Comparison of ENCODE assay signal across 26 cellular contexts in genomic region chr3:122097141-122097540, GRCh38. TPM values are rescaled to one million over a fixed set of nuclear protein-coding genes. Genes with fewer than 3 reads are reported as not detected.
DNase-seq lines count a peak whose midpoint lies in the region; ATAC-seq, FAIRE-seq and TF ChIP-seq lines count a peak whose summit lies in the region.
"Had no signal": no experiment of that assay in that cellular context is flagged by ENCODE, and none has a peak within 500 bp of the region (broad histone marks: within the 10 kb centered on the region; RNA-seq: fewer than 3 reads in every experiment).

No MANE protein-coding gene starts in this region.

- DNase-seq in activated CD4-positive, alpha-beta T cell treated with anti-CD3 and anti-CD28 coated beads, Interleukin-2, amount 10 ng/mL, durations not matched to agents 24 days and 14 days = peak; percentile 43
- DNase-seq in activated CD4-positive, alpha-beta T cell treated with anti-CD3 and anti-CD28 coated beads for 1 hour = no peak
- DNase-seq in Karpas-422 (no peak), WERI-Rb-1 (peak; percentile 7), pancreas (no peak), germinal center (ENCODE audit: low spot score) (no peak)
- DNase-seq: 8988T; ACHN; AML-193; BE2C; CD4-positive, alpha-beta T cell; CD8-positive, alpha-beta memory T cell; DMS 273 treated with DMSO at 0.1 percent for 48 hours; DMS79; GF-D8; GOT3; HFFc6 had no signal

- intact Hi-C loops in activated CD4-positive, alpha-beta T cell treated with anti-CD3 and anti-CD28 coated beads, Interleukin-2, amount 10 ng/mL, durations not matched to agents 24 days and 14 days (cut with micrococcal nuclease) = loop anchor here (10.0 kb wide), 1 partner anchor 432 kb away; the partner anchor contains the start of gene HCLS1
- intact Hi-C loops in pancreas (cut with DNase I) = loop anchor here in 2 of 3 donors (5.0 to 10.0 kb wide), 2 partner anchors 165 to 188 kb away; no protein-coding TSS in a partner anchor

- peak overlapping the region; percentile 30 for H3K4me2 ChIP-seq in Karpas-422 (ENCODE audit: low read depth, low read length, poor library complexity, severe bottlenecking)
- no peak overlapping the region for H3K4me2 ChIP-seq in parathyroid adenoma (ENCODE audit: low read length)
- H3K4me2 ChIP-seq: A549; BLaER1 treated with 17β-estradiol and CSF1 and Interleukin-3, amounts not matched to agents 10 nM and 100 nM had no signal

- H3K79me2 ChIP-seq in Karpas-422 (ENCODE audit: low read length) (no peaks in the 10 kb centered on the region), parathyroid adenoma (peaks cover 4% of the 10 kb centered on the region)

- no peaks in the 10 kb centered on the region for H3K27me3 Mint-ChIP-seq in activated CD4-positive, alpha-beta T cell treated with anti-CD3 and anti-CD28 coated beads, Interleukin-2, amount 10 ng/mL, durations not matched to agents 24 days and 14 days
- H3K27me3 Mint-ChIP-seq: CD4-positive, alpha-beta T cell; CD8-positive, alpha-beta memory T cell had no signal

- H3K27me3 ChIP-seq in Karpas-422 (ENCODE audit: low read length) (no peaks in the 10 kb centered on the region), WERI-Rb-1 (ENCODE audit: insufficient read depth, low read depth, severe bottlenecking) (peaks cover 6% of the 10 kb centered on the region), parathyroid adenoma (ENCODE audit: control insufficient read depth, insufficient read depth, low read length) (no peaks in the 10 kb centered on the region), pancreas (no peaks in the 10 kb centered on the region)
- H3K27me3 ChIP-seq: BLaER1 treated with 17β-estradiol and CSF1 and Interleukin-3, amounts not matched to agents 10 nM and 100 nM had no signal

- H3K9ac ChIP-seq in Karpas-422 (ENCODE audit: low read length) (no peak overlapping the region), parathyroid adenoma (no peak overlapping the region)
- H3K9ac ChIP-seq: BLaER1 treated with 17β-estradiol and CSF1 and Interleukin-3, amounts not matched to agents 10 nM and 100 nM had no signal

- H4K20me1 ChIP-seq in Karpas-422 (ENCODE audit: insufficient read depth, low read depth, low read length) = no peaks in the 10 kb centered on the region

- H3K27ac ChIP-seq in Karpas-422 (ENCODE audit: low read length) (no peak overlapping the region), WERI-Rb-1 (no peak overlapping the region), parathyroid adenoma (no peak overlapping the region), pancreas (no peak overlapping the region)
- H3K27ac ChIP-seq: A549; BLaER1 treated with 17β-estradiol and CSF1 and Interleukin-3, amounts not matched to agents 10 nM and 100 nM had no signal

- no peak overlapping the region for H3K27ac Mint-ChIP-seq in activated CD4-positive, alpha-beta T cell treated with anti-CD3 and anti-CD28 coated beads, Interleukin-2, amount 10 ng/mL, durations not matched to agents 24 days and 14 days
- H3K27ac Mint-ChIP-seq: CD14-positive monocyte; CD4-positive, alpha-beta T cell; CD8-positive, alpha-beta memory T cell; HFFc6 had no signal

- H3K4me3 Mint-ChIP-seq in activated CD4-positive, alpha-beta T cell treated with anti-CD3 and anti-CD28 coated beads, Interleukin-2, amount 10 ng/mL, durations not matched to agents 24 days and 14 days = no peak overlapping the region
- H3K4me3 Mint-ChIP-seq: CD14-positive monocyte; CD4-positive, alpha-beta T cell; CD8-positive, alpha-beta memory T cell; HFFc6 had no signal

- H3K4me1 Mint-ChIP-seq in activated CD4-positive, alpha-beta T cell treated with anti-CD3 and anti-CD28 coated beads, Interleukin-2, amount 10 ng/mL, durations not matched to agents 24 days and 14 days = peaks cover 32% of the 10 kb centered on the region

- no peak overlapping the region for H2AFZ ChIP-seq in Karpas-422 (ENCODE audit: low read length)
- peak overlapping the region; percentile 54 for H2AFZ ChIP-seq in parathyroid adenoma

- FAIRE-seq in pancreas (lab: Jason Lieb, UNC) = no peak
- FAIRE-seq: A549, D721Med, GM12891, H54 had no signal

- H3K4me3 ChIP-seq in Karpas-422 (ENCODE audit: low read length) = no peak overlapping the region
- H3K4me3 ChIP-seq in WERI-Rb-1 (ENCODE audit: low read depth, low read length) = no peak overlapping the region
- H3K4me3 ChIP-seq in parathyroid adenoma (ENCODE audit: low read depth, low read length) = no peak overlapping the region
- no peak overlapping the region for H3K4me3 ChIP-seq in pancreas
- H3K4me3 ChIP-seq: A549; BLaER1 treated with 17β-estradiol and CSF1 and Interleukin-3, amounts not matched to agents 10 nM and 100 nM; HAP-1 had no signal

- peaks cover 42% of the 10 kb centered on the region for H3K4me1 ChIP-seq in Karpas-422 (ENCODE audit: low read length)
- peaks cover 25% of the 10 kb centered on the region for H3K4me1 ChIP-seq in parathyroid adenoma
- H3K4me1 ChIP-seq in pancreas = no peaks in the 10 kb centered on the region
- H3K4me1 ChIP-seq: A549, BE2C, HAP-1 had no signal

- H3K9me2 ChIP-seq in Karpas-422 (replicated peaks; ENCODE audit: insufficient read depth, low read length) = no peaks in the 10 kb centered on the region

- H3K9me3 ChIP-seq in Karpas-422 (ENCODE audit: low read length) = no peaks in the 10 kb centered on the region
- H3K9me3 ChIP-seq in WERI-Rb-1 (ENCODE audit: severe bottlenecking) = no peaks in the 10 kb centered on the region
- H3K9me3 ChIP-seq in parathyroid adenoma (ENCODE audit: control insufficient read depth, low read length) = no peaks in the 10 kb centered on the region
- H3K9me3 ChIP-seq in pancreas = no peaks in the 10 kb centered on the region
- H3K9me3 ChIP-seq: A549; BE2C; BLaER1 treated with 17β-estradiol and CSF1 and Interleukin-3, amounts not matched to agents 10 nM and 100 nM; HAP-1 had no signal

- WGBS in pancreas, 2 donors = 48 to 51% methylated on average over 3 of the region's 3 CpGs

- H3K36me3 Mint-ChIP-seq in activated CD4-positive, alpha-beta T cell treated with anti-CD3 and anti-CD28 coated beads, Interleukin-2, amount 10 ng/mL, durations not matched to agents 24 days and 14 days (ENCODE audit: low read depth) = no peaks in the 10 kb centered on the region
- H3K36me3 Mint-ChIP-seq: CD8-positive, alpha-beta memory T cell had no signal

- TF ChIP-seq CTCF in WERI-Rb-1 (IDR thresholded peaks at IDR 0.05; ENCODE audit: low read depth, low read length) (no peak), parathyroid adenoma (IDR thresholded peaks at IDR 0.05) (no peak), pancreas (IDR thresholded peaks at IDR 0.05) (no peak)

- no peak for ATAC-seq in pancreas
- ATAC-seq: A549 had no signal

- no peaks in the 10 kb centered on the region for H3K9me3 Mint-ChIP-seq in activated CD4-positive, alpha-beta T cell treated with anti-CD3 and anti-CD28 coated beads, Interleukin-2, amount 10 ng/mL, durations not matched to agents 24 days and 14 days
- H3K9me3 Mint-ChIP-seq: CD14-positive monocyte; CD4-positive, alpha-beta T cell; CD8-positive, alpha-beta memory T cell; HFFc6 had no signal

- H3K36me3 ChIP-seq in Karpas-422 (ENCODE audit: insufficient read depth, low read length) (no peaks in the 10 kb centered on the region), WERI-Rb-1 (no peaks in the 10 kb centered on the region), parathyroid adenoma (ENCODE audit: control insufficient read depth, insufficient read depth, low read length) (no peaks in the 10 kb centered on the region), pancreas (no peaks in the 10 kb centered on the region)
- H3K36me3 ChIP-seq: BE2C, HAP-1 had no signal

RNA-seq across cellular contexts. Expression of gene CD86, which starts 42.0 kb away (rescaled TPM):
- total RNA-seq in activated CD4-positive, alpha-beta T cell treated with anti-CD3 and anti-CD28 coated beads, Interleukin-2, amount 10 ng/mL, durations not matched to agents 24 days and 14 days = 1.4 TPM in 2 replicates
- total RNA-seq in Karpas-422 (2014; rRNA removed; shearing (Covaris generic); ENCODE audit: low replicate concordance) = 8.5 and 24.4 TPM in 2 replicates
- 1 to 10 TPM in 3 of 6 donors, under 1 TPM in 3; 0.31 to 9.0 (median 1.5) TPM for total RNA-seq in pancreas
- under 1 TPM; 0.31 to 0.38 TPM for polyA plus RNA-seq in pancreas
- total RNA-seq: G401, HFFc6 had no signal
- polyA plus RNA-seq: CD8-positive, alpha-beta memory T cell had no signal

Comparison
In these comparisons a context has a peak if more than half of its experiments do, and no peak if none do; other contexts are left out.
1. DNase-seq: peak in activated CD4-positive, alpha-beta T cell treated with anti-CD3 and anti-CD28 coated beads, Interleukin-2, amount 10 ng/mL, durations not matched to agents 24 days and 14 days (single experiment) and WERI-Rb-1 (single experiment); none in activated CD4-positive, alpha-beta T cell treated with anti-CD3 and anti-CD28 coated beads for 1 hour (single experiment), Karpas-422 (single experiment), pancreas (0 of 6) and germinal center (single experiment).